10 cellular contexts compared by ENCODE assay signal in the genomic region with DNA sequence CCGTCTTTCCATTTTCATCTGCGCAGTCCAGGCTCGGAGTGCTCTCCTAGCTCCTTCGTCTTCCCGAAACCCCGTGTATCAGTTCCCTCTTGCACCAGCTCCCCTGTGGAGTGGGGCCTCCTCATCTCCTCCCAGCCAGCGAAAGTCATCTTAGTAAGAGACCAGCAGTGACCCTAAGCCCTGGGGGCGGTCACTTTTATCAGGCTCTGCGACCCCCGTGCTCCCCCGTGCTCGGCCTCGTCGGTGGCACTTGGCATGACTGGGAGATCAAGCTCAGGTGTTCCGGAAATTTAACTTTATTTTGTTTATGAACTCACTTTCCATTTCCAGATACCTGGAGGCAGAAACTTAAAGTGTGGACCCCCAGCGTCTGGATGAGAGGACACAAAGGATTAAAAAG. TPM values are rescaled to one million over a fixed set of nuclear protein-coding genes. Genes with fewer than 3 reads are reported as not detected.
DNase-seq lines count a peak whose midpoint lies in the region; ATAC-seq, FAIRE-seq and TF ChIP-seq lines count a peak whose summit lies in the region.
"Had no signal": no experiment of that assay in that cellular context is flagged by ENCODE, and none has a peak within 500 bp of the region (broad histone marks: within the 10 kb centered on the region; RNA-seq: fewer than 3 reads in every experiment).

No MANE protein-coding gene starts in this region.

- RAD21 ChIA-PET in GM12878 (lab: Charles Lee; ENCODE audit: unreplicated experiment) = no interaction called here

- H3K27me3 Mint-ChIP-seq in activated T-cell treated with anti-CD3 and anti-CD28 coated beads, Interleukin-2, amount 50 U/mL, for 4 hours (ENCODE audit: low read depth) = peaks cover 30% of the 10 kb centered on the region

- no peak for TF ChIP-seq POLR2A in GM12878 (IDR thresholded peaks at IDR 0.05; ENCODE audit: low read depth, low read length)

- H3K9ac ChIP-seq in GM12878 (ENCODE audit: control insufficient read depth, insufficient read depth, low read length) (peak overlapping the region; percentile 25; the same call in 1 of the 2 replicates), mesendoderm (ENCODE audit: low read length) (peak overlapping the region; percentile 54)

- SMC1A ChIA-PET in GM12878 (lab: Charles Lee; ENCODE audit: uncharacterized antibody, unreplicated experiment) = no interaction called here

- POLR2A ChIA-PET in GM12878 (lab: Charles Lee) = interaction anchor here (0.5 kb wide), 1 partner anchor 283 kb away, joined by 3 read pairs; no protein-coding TSS in a partner anchor

- H3K4me3 ChIP-seq in GM12878 = peak overlapping the region; percentile 72; the same call in 1 of the 2 replicates
- no peak overlapping the region for H3K4me3 ChIP-seq in mesendoderm (ENCODE audit: low read length)
- H3K4me3 ChIP-seq in tibial artery = peak overlapping the region; percentile 50 to 78

- no peak for FAIRE-seq in GM12878 (lab: Jason Lieb, UNC)

- peaks cover 5% of the 10 kb centered on the region for H3K4me1 ChIP-seq in GM12878 (ENCODE audit: control insufficient read depth, insufficient read depth, low read length)
- H3K4me1 ChIP-seq in mesendoderm (ENCODE audit: control insufficient read depth, low read depth, low read length) = no peaks in the 10 kb centered on the region
- peaks cover 0 to 21% (median 15%) of the 10 kb centered on the region in 4 donors for H3K4me1 ChIP-seq in tibial artery

- H3K79me1 ChIP-seq in mesendoderm (ENCODE audit: low read length) = no peaks in the 10 kb centered on the region

- DNase-seq in activated T-cell treated with anti-CD3 and anti-CD28 coated beads, Interleukin-2, amount 50 U/mL, for 4 hours = no peak
- DNase-seq in activated T-cell treated with anti-CD3 and anti-CD28 coated beads, Interleukin-2, amount 50 U/mL, for 1 hour = no peak
- DNase-seq in GM12878 (ENCODE audit: low read depth, low spot score) (no peak), mesendoderm (no peak), tibial artery (no peak), SW480 (ENCODE audit: low spot score) (no peak), left colon (no peak)
- DNase-seq: SHP77 treated with DMSO at 0.1 percent for 48 hours had no signal

- H3K36me3 ChIP-seq in GM12878 (ENCODE audit: control insufficient read depth in 2 of 2, insufficient read depth in 2 of 2, low read length in 1 of 2) = no peaks in the 10 kb centered on the region
- H3K36me3 ChIP-seq in mesendoderm (ENCODE audit: control insufficient read depth, insufficient read depth, low read length) = no peaks in the 10 kb centered on the region
- H3K36me3 ChIP-seq in tibial artery = no peaks in the 10 kb centered on the region

- no peaks in the 10 kb centered on the region for H3K36me3 Mint-ChIP-seq in activated T-cell treated with anti-CD3 and anti-CD28 coated beads, Interleukin-2, amount 50 U/mL, for 4 hours (ENCODE audit: insufficient read depth)

- peak overlapping the region; percentile 74 for H3K56ac ChIP-seq in mesendoderm (ENCODE audit: low read length)

- TF ChIP-seq CTCF in GM12878 (IDR thresholded peaks at IDR 0.05 in 2 of 3, conservative IDR thresholded peaks at IDR 0.05 in 1 of 3; ENCODE audit: control insufficient read depth in 2 of 3, extremely low read depth in 1 of 3, insufficient read depth in 1 of 3, low read depth in 3 of 3, low read length in 3 of 3) (no peak), tibial artery (IDR thresholded peaks at IDR 0.05) (no peak)

- H3K79me2 ChIP-seq in GM12878 (ENCODE audit: control insufficient read depth, insufficient read depth, low read length) = no peaks in the 10 kb centered on the region
- no peaks in the 10 kb centered on the region for H3K79me2 ChIP-seq in mesendoderm (ENCODE audit: control insufficient read depth, insufficient read depth, low read length)

- H4K20me1 ChIP-seq in GM12878 (ENCODE audit: control insufficient read depth, insufficient read depth) = no peaks in the 10 kb centered on the region

- peak overlapping the region; percentile 60 for H3K4me3 Mint-ChIP-seq in activated T-cell treated with anti-CD3 and anti-CD28 coated beads, Interleukin-2, amount 50 U/mL, for 4 hours

- TF ChIP-seq RAD21 in GM12878 (IDR thresholded peaks at IDR 0.05; ENCODE audit: insufficient read depth, low read depth, low read length) = no peak

- intact Hi-C loops in GM12878 (cut with micrococcal nuclease; ENCODE audit: unreplicated experiment) (no loop called here), tibial artery (cut with DNase I; ENCODE audit: low total_unique reads) (no loop called here), left colon (cut with DNase I, micrococcal nuclease) (no loop called here)

- H4K5ac ChIP-seq in mesendoderm (ENCODE audit: low read length) = no peak overlapping the region

- no peak overlapping the region for H3K4ac ChIP-seq in mesendoderm (ENCODE audit: low read depth, low read length)

- no peak overlapping the region for H2BK15ac ChIP-seq in mesendoderm (replicated peaks; ENCODE audit: low read depth)

- in situ Hi-C loops in GM12878 (cut with MboI) = no loop called here

- H3K4me1 Mint-ChIP-seq in activated T-cell treated with anti-CD3 and anti-CD28 coated beads, Interleukin-2, amount 50 U/mL, for 4 hours (ENCODE audit: low read depth) = peaks cover 5% of the 10 kb centered on the region

- no peak overlapping the region for H2BK5ac ChIP-seq in mesendoderm (ENCODE audit: low read length)

- CTCF ChIA-PET in GM12878 (lab: Yijun Ruan, JAX) = no interaction called here

- no peak for TF ChIP-seq EP300 in GM12878 (IDR thresholded peaks at IDR 0.05; ENCODE audit: borderline replicate concordance in 1 of 2, control insufficient read depth in 1 of 2, low read depth in 2 of 2, low read length in 2 of 2)

- no peak for ATAC-seq in activated T-cell treated with anti-CD3 and anti-CD28 coated beads, Interleukin-2, amount 50 U/mL, for 4 hours
- ATAC-seq in GM12878 = no peak
- ATAC-seq in left colon = no peak
- no peak for ATAC-seq in HG03432 (IDR thresholded peaks at IDR 0.05; ENCODE audit: unreplicated experiment)

- no peak overlapping the region for H3K27ac ChIP-seq in GM12878 (ENCODE audit: control insufficient read depth, insufficient read depth)
- no peak overlapping the region for H3K27ac ChIP-seq in mesendoderm (ENCODE audit: low read depth, low read length)
- no peak overlapping the region for H3K27ac ChIP-seq in tibial artery

- H3K9me3 Mint-ChIP-seq in activated T-cell treated with anti-CD3 and anti-CD28 coated beads, Interleukin-2, amount 50 U/mL, for 4 hours = no peaks in the 10 kb centered on the region

- H3K4me2 ChIP-seq in GM12878 (ENCODE audit: control insufficient read depth, insufficient read depth) (peak overlapping the region; percentile 93), mesendoderm (ENCODE audit: low read length) (no peak overlapping the region)

- H3K18ac ChIP-seq in mesendoderm (ENCODE audit: low read length) = no peak overlapping the region

- H2BK120ac ChIP-seq in mesendoderm (ENCODE audit: low read depth, low read length) = no peak overlapping the region

- no peak overlapping the region for H3K23ac ChIP-seq in mesendoderm (ENCODE audit: low read length)

- H3K9me3 ChIP-seq in GM12878 (replicated peaks; ENCODE audit: control insufficient read depth, insufficient read depth, low read length) = peaks cover 2% of the 10 kb centered on the region; the same call in 2 of the 3 replicates
- no peaks in the 10 kb centered on the region for H3K9me3 ChIP-seq in tibial artery

- H2AK5ac ChIP-seq in mesendoderm (ENCODE audit: low read length) = no peak overlapping the region

- WGBS in GM12878 (ENCODE audit: insufficient coverage, insufficient replicate concordance, low lambda C conversion rate, missing lambda C conversion rate) = 64% methylated on average over 16 of the region's 16 CpGs
- WGBS in mesendoderm (ENCODE audit: extremely low coverage, insufficient coverage, low lambda C conversion rate) = no CpG with 5 or more reads among the region's 16 CpGs

- peak overlapping the region; percentile 85 for H2AFZ ChIP-seq in GM12878 (ENCODE audit: control insufficient read depth, low read depth, low read length)

- BruUV-seq in GM12878 (replicated peaks; lab: Mats Ljungman, UMichigan) = no TSS peak

- no peak overlapping the region for H4K8ac ChIP-seq in mesendoderm (ENCODE audit: low read depth, low read length)

- H3K27me3 ChIP-seq in GM12878 (replicated peaks in 1 of 2; ENCODE audit: control insufficient read depth in 2 of 2, insufficient read depth in 2 of 2, low read length in 1 of 2) = no peaks in the 10 kb centered on the region; a peak in 1 of 4 replicates
- H3K27me3 ChIP-seq in mesendoderm (ENCODE audit: insufficient read depth, low read length, poor library complexity) = no peaks in the 10 kb centered on the region
- H3K27me3 ChIP-seq in tibial artery = peaks cover 0 to 9% of the 10 kb centered on the region in 2 donors

TF ChIP-seq in GM12878, 131 proteins besides CTCF, POLR2A, EP300 and RAD21:
- TF ChIP-seq TARDBP (IDR thresholded peaks at IDR 0.05; ENCODE audit: borderline replicate concordance) (no peak), EZH2 (IDR thresholded peaks at IDR 0.05; ENCODE audit: borderline replicate concordance, control insufficient read depth, low read depth, low read length) (no peak), BCL11A (IDR thresholded peaks at IDR 0.05; ENCODE audit: low read depth, low read length) (no peak)

RNA-seq across cellular contexts. Expression of gene ECHDC3, which starts 0.6 kb away (rescaled TPM):
- total RNA-seq in activated T-cell treated with anti-CD3 and anti-CD28 coated beads, Interleukin-2, amount 50 U/mL, for 4 hours = 1 to 10 TPM; 1.1 to 2.0 (median 1.8) TPM
- total RNA-seq in GM12878 (2013; cell fraction: nucleolus; rRNA removed) = 0.93 and 2.9 TPM in 2 replicates
- total RNA-seq in GM12878 (2014; rRNA removed) = 10.0 and 11.8 TPM in 2 replicates
- total RNA-seq in GM12878 (2014; rRNA removed; fragmentation: Illumina TruSeq; extraction: Trizol) = 6.0 and 6.9 TPM in 2 replicates
- total RNA-seq in GM12878 (2021) = 6.6 and 8.5 TPM in 2 replicates
- polyA plus RNA-seq in GM12878 (2011; ENCODE audit: low read depth) = 3.6 TPM
- polyA plus RNA-seq in GM12878 (2011; rRNA removed) = 0.09 and 0.19 TPM in 2 replicates
- polyA plus RNA-seq in GM12878 (2011; cell fraction: cytosol; rRNA removed) = 0.31 and 0.32 TPM in 2 replicates
- 0.30 and 0.38 TPM in 2 replicates for polyA plus RNA-seq in GM12878 (2011; cell fraction: nucleus; rRNA removed)
- 3.2 and 7.1 TPM in 2 replicates for polyA plus RNA-seq in GM12878 (2012)
- polyA plus RNA-seq in GM12878 (2014; fragmentation: Illumina TruSeq; extraction: Trizol) = 2.4 and 6.0 TPM in 2 replicates
- polyA plus RNA-seq in GM12878 (2014; fragmentation: Nextera tagmentation; extraction: Ambion mirVana) = under 1 TPM; 0.16 to 0.47 TPM
- polyA plus RNA-seq in GM12878 (2014; rRNA removed) = 8.1 and 8.8 TPM in 2 replicates
- polyA plus RNA-seq in GM12878 (2016; fragmentation: Nextera tagmentation; extraction: Ambion mirVana) = 1 to 10 TPM; 3.8 to 8.0 TPM
- polyA minus RNA-seq in GM12878 (2011; rRNA and poly(A)+ RNA removed) = 0.15 TPM in 1 of 2 replicates, not detected in the other
- polyA minus RNA-seq in GM12878 (2011; cell fraction: cytosol; rRNA and poly(A)+ RNA removed) = not detected in 2 replicates
- not detected in 2 replicates for polyA minus RNA-seq in GM12878 (2011; cell fraction: nucleus; rRNA and poly(A)+ RNA removed)
- 7.4 TPM for polyA plus RNA-seq in mesendoderm (2013, experiment 1 of 2)
- 6.2 TPM for polyA plus RNA-seq in mesendoderm (2013, experiment 2 of 2)
- total RNA-seq in left colon = 10 to 100 TPM; 10.2 to 10.5 TPM
- polyA plus RNA-seq: neural cell had no signal
